In genomic region chr22:47631571-47632102, GRCh38 we compare ENCODE assay signal across 1 cellular context.
TF ChIP-seq lines count a peak whose summit lies in the region.

No MANE protein-coding gene starts in this region.

TF ChIP-seq in K562, 482 proteins besides CTCF, POLR2A, EP300 and RAD21 (continued from another document and continues in another):
- TF ChIP-seq, protein P1, sequence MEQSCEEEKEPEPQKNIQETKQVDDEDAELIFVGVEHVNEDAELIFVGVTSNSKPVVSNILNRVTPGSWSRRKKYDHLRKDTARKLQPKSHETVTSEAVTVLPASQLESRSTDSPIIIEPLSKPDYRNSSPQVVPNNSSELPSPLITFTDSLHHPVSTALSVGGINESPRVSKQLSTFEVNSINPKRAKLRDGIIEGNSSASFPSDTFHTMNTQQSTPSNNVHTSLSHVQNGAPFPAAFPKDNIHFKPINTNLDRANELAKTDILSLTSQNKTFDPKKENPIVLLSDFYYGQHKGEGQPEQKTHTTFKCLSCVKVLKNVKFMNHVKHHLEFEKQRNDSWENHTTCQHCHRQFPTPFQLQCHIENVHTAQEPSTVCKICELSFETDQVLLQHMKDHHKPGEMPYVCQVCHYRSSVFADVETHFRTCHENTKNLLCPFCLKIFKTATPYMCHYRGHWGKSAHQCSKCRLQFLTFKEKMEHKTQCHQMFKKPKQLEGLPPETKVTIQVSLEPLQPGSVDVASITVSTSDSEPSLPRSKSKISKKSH (CRISPR knock-in tag; IDR thresholded peaks at IDR 0.05): no peak
- no peak for TF ChIP-seq NFXL1 (CRISPR knock-in tag; IDR thresholded peaks at IDR 0.05)
- TF ChIP-seq CC2D1A (IDR thresholded peaks at IDR 0.05): no peak
- TF ChIP-seq KAT2B (IDR thresholded peaks at IDR 0.05; ENCODE audit: low read depth, low read length): no peak
- TF ChIP-seq NR4A1 (CRISPR knock-in tag; IDR thresholded peaks at IDR 0.05): no peak
- TF ChIP-seq NR4A1 (tag; IDR thresholded peaks at IDR 0.05): no peak
- TF ChIP-seq ZNF140 (CRISPR knock-in tag; IDR thresholded peaks at IDR 0.05): no peak
- TF ChIP-seq PTBP1 (IDR thresholded peaks at IDR 0.05; ENCODE audit: low read depth, low read length): no peak
- TF ChIP-seq CREM (IDR thresholded peaks at IDR 0.05; ENCODE audit: low read depth): peak; percentile 72; the same call in 1 of the 2 replicates
- no peak for TF ChIP-seq PHTF2 (CRISPR knock-in tag; IDR thresholded peaks at IDR 0.05)
- no peak for TF ChIP-seq KLF10 (CRISPR knock-in tag; IDR thresholded peaks at IDR 0.05)
- peak; percentile 51 to 78; a peak in 1 of 4 replicates for TF ChIP-seq SIN3A (IDR thresholded peaks at IDR 0.05; ENCODE audit: borderline replicate concordance in 2 of 2, control insufficient read depth in 1 of 2, low read depth in 2 of 2, low read length in 2 of 2)
- peak; percentile 58 for TF ChIP-seq ASH1L (IDR thresholded peaks at IDR 0.05; ENCODE audit: borderline replicate concordance, low read depth, partially characterized antibody)
- no peak for TF ChIP-seq GTF2F1 (IDR thresholded peaks at IDR 0.05; ENCODE audit: low read depth, low read length)
- 0 out of 2 replicates have a peak, but pooled peaks have one; percentile 64 for TF ChIP-seq ATF6 (CRISPR knock-in tag; IDR thresholded peaks at IDR 0.05)
- TF ChIP-seq, protein P2, sequence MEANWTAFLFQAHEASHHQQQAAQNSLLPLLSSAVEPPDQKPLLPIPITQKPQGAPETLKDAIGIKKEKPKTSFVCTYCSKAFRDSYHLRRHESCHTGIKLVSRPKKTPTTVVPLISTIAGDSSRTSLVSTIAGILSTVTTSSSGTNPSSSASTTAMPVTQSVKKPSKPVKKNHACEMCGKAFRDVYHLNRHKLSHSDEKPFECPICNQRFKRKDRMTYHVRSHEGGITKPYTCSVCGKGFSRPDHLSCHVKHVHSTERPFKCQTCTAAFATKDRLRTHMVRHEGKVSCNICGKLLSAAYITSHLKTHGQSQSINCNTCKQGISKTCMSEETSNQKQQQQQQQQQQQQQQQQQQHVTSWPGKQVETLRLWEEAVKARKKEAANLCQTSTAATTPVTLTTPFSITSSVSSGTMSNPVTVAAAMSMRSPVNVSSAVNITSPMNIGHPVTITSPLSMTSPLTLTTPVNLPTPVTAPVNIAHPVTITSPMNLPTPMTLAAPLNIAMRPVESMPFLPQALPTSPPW (CRISPR knock-in tag; IDR thresholded peaks at IDR 0.05): peak; percentile 58; the same call in 1 of the 2 replicates
- 0 out of 2 replicates have a peak, but pooled peaks have one; percentile 39 for TF ChIP-seq ZBTB43 (CRISPR knock-in tag; IDR thresholded peaks at IDR 0.05)
- TF ChIP-seq HES1 (IDR thresholded peaks at IDR 0.05; ENCODE audit: low read depth): no peak
- no peak for TF ChIP-seq SMARCA5 (IDR thresholded peaks at IDR 0.05)
- TF ChIP-seq ATF3 (IDR thresholded peaks at IDR 0.05): no peak
- TF ChIP-seq ATF3 (CRISPR knock-in tag; conservative IDR thresholded peaks at IDR 0.05): no peak
- TF ChIP-seq BRD9 (IDR thresholded peaks at IDR 0.05; ENCODE audit: low read depth, partially characterized antibody): no peak
- no peak for TF ChIP-seq HEY1 (CRISPR knock-in tag; IDR thresholded peaks at IDR 0.05; ENCODE audit: borderline replicate concordance)
- TF ChIP-seq CHD4 (IDR thresholded peaks at IDR 0.05; ENCODE audit: insufficient read depth, insufficient replicate concordance, low read depth, low read length, poor library complexity, severe bottlenecking): no peak
- no peak for TF ChIP-seq SMAD2 (IDR thresholded peaks at IDR 0.05; ENCODE audit: low read depth, low read length)
- no peak for TF ChIP-seq HMGN3 (IDR thresholded peaks at IDR 0.05; ENCODE audit: borderline replicate concordance, extremely low read depth, insufficient read length, low read depth, low read length)
- TF ChIP-seq EGR1 (conservative IDR thresholded peaks at IDR 0.05): no peak; the same call in 1 of the 2 replicates
- TF ChIP-seq PPARD (CRISPR knock-in tag; IDR thresholded peaks at IDR 0.05): no peak
- no peak for TF ChIP-seq TCF7L2 (IDR thresholded peaks at IDR 0.05; ENCODE audit: low read depth, low read length)
- no peak for TF ChIP-seq MTA2 (IDR thresholded peaks at IDR 0.05; ENCODE audit: low read depth)
- TF ChIP-seq, protein P3, sequence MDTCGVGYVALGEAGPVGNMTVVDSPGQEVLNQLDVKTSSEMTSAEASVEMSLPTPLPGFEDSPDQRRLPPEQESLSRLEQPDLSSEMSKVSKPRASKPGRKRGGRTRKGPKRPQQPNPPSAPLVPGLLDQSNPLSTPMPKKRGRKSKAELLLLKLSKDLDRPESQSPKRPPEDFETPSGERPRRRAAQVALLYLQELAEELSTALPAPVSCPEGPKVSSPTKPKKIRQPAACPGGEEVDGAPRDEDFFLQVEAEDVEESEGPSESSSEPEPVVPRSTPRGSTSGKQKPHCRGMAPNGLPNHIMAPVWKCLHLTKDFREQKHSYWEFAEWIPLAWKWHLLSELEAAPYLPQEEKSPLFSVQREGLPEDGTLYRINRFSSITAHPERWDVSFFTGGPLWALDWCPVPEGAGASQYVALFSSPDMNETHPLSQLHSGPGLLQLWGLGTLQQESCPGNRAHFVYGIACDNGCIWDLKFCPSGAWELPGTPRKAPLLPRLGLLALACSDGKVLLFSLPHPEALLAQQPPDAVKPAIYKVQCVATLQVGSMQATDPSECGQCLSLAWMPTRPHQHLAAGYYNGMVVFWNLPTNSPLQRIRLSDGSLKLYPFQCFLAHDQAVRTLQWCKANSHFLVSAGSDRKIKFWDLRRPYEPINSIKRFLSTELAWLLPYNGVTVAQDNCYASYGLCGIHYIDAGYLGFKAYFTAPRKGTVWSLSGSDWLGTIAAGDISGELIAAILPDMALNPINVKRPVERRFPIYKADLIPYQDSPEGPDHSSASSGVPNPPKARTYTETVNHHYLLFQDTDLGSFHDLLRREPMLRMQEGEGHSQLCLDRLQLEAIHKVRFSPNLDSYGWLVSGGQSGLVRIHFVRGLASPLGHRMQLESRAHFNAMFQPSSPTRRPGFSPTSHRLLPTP (IDR thresholded peaks at IDR 0.05; ENCODE audit: borderline replicate concordance, extremely low read depth, insufficient read length): no peak
- peak; percentile 36; the same call in 1 of the 2 replicates for TF ChIP-seq POLR2AphosphoS5 (IDR thresholded peaks at IDR 0.05; ENCODE audit: control insufficient read depth, insufficient read depth, low read depth, low read length)
- no peak for TF ChIP-seq SMAD1 (IDR thresholded peaks at IDR 0.05; ENCODE audit: low read depth, low read length, partially characterized antibody)
- TF ChIP-seq MCM3 (IDR thresholded peaks at IDR 0.05): no peak
- TF ChIP-seq FOXA3 (CRISPR knock-in tag; conservative IDR thresholded peaks at IDR 0.05 in 1 of 2, IDR thresholded peaks at IDR 0.05 in 1 of 2): no peak
- no peak for TF ChIP-seq SMARCA4 (IDR thresholded peaks at IDR 0.05)
- no peak for TF ChIP-seq WHSC1 (IDR thresholded peaks at IDR 0.05; ENCODE audit: low read length)
- TF ChIP-seq ZNF75A (CRISPR knock-in tag; IDR thresholded peaks at IDR 0.05): no peak
- TF ChIP-seq BCOR (IDR thresholded peaks at IDR 0.05): no peak
- TF ChIP-seq TAF1 (IDR thresholded peaks at IDR 0.05; ENCODE audit: control insufficient read depth, extremely low read depth, insufficient read depth, low read length, severe bottlenecking): peak; percentile 51
- TF ChIP-seq HDAC6 (IDR thresholded peaks at IDR 0.05; ENCODE audit: low read depth, low read length): no peak
- no peak for TF ChIP-seq SMAD3 (CRISPR knock-in tag; conservative IDR thresholded peaks at IDR 0.05)
- 0 out of 2 replicates have a peak, but pooled peaks have one; percentile 6 for TF ChIP-seq C11orf30 (IDR thresholded peaks at IDR 0.05; ENCODE audit: low read depth)
- TF ChIP-seq, protein P4, sequence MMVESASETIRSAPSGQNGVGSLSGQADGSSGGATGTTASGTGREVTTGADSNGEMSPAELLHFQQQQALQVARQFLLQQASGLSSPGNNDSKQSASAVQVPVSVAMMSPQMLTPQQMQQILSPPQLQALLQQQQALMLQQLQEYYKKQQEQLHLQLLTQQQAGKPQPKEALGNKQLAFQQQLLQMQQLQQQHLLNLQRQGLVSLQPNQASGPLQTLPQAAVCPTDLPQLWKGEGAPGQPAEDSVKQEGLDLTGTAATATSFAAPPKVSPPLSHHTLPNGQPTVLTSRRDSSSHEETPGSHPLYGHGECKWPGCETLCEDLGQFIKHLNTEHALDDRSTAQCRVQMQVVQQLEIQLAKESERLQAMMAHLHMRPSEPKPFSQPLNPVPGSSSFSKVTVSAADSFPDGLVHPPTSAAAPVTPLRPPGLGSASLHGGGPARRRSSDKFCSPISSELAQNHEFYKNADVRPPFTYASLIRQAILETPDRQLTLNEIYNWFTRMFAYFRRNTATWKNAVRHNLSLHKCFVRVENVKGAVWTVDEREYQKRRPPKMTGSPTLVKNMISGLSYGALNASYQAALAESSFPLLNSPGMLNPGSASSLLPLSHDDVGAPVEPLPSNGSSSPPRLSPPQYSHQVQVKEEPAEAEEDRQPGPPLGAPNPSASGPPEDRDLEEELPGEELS (CRISPR knock-in tag; IDR thresholded peaks at IDR 0.05; ENCODE audit: borderline replicate concordance): no peak
- TF ChIP-seq NFIX (CRISPR knock-in tag; IDR thresholded peaks at IDR 0.05; ENCODE audit: low read depth): no peak
- TF ChIP-seq, protein P5, sequence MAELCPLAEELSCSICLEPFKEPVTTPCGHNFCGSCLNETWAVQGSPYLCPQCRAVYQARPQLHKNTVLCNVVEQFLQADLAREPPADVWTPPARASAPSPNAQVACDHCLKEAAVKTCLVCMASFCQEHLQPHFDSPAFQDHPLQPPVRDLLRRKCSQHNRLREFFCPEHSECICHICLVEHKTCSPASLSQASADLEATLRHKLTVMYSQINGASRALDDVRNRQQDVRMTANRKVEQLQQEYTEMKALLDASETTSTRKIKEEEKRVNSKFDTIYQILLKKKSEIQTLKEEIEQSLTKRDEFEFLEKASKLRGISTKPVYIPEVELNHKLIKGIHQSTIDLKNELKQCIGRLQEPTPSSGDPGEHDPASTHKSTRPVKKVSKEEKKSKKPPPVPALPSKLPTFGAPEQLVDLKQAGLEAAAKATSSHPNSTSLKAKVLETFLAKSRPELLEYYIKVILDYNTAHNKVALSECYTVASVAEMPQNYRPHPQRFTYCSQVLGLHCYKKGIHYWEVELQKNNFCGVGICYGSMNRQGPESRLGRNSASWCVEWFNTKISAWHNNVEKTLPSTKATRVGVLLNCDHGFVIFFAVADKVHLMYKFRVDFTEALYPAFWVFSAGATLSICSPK (IDR thresholded peaks at IDR 0.05; ENCODE audit: borderline replicate concordance): no peak
- TF ChIP-seq KLF6 (CRISPR knock-in tag; IDR thresholded peaks at IDR 0.05; ENCODE audit: borderline replicate concordance): 0 out of 2 replicates have a peak, but pooled peaks have one; percentile 33
- TF ChIP-seq CHD2 (IDR thresholded peaks at IDR 0.05; ENCODE audit: low read depth, low read length): no peak
- TF ChIP-seq CBX5 (IDR thresholded peaks at IDR 0.05; ENCODE audit: borderline replicate concordance, low read depth): no peak
- TF ChIP-seq MAFK (IDR thresholded peaks at IDR 0.05; ENCODE audit: low read length): no peak
- TF ChIP-seq DNMT1 (IDR thresholded peaks at IDR 0.05): no peak
- TF ChIP-seq, protein P6, sequence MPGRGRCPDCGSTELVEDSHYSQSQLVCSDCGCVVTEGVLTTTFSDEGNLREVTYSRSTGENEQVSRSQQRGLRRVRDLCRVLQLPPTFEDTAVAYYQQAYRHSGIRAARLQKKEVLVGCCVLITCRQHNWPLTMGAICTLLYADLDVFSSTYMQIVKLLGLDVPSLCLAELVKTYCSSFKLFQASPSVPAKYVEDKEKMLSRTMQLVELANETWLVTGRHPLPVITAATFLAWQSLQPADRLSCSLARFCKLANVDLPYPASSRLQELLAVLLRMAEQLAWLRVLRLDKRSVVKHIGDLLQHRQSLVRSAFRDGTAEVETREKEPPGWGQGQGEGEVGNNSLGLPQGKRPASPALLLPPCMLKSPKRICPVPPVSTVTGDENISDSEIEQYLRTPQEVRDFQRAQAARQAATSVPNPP (IDR thresholded peaks at IDR 0.05; ENCODE audit: borderline replicate concordance, insufficient read depth, insufficient read length): no peak
- TF ChIP-seq NCOR1 (IDR thresholded peaks at IDR 0.05): no peak
- TF ChIP-seq EHMT2 (IDR thresholded peaks at IDR 0.05): no peak; the same call in 1 of the 2 replicates
- peak; percentile 76; the same call in 1 of the 2 replicates for TF ChIP-seq MYC (IDR thresholded peaks at IDR 0.05; ENCODE audit: low read depth, low read length)
- no peak for TF ChIP-seq MYC (CRISPR knock-in tag; IDR thresholded peaks at IDR 0.05; ENCODE audit: borderline replicate concordance, low read depth)
- TF ChIP-seq ZKSCAN8 (CRISPR knock-in tag; IDR thresholded peaks at IDR 0.05): no peak
- TF ChIP-seq ZNF431 (CRISPR knock-in tag; IDR thresholded peaks at IDR 0.05): no peak
